19 cellular contexts compared by ENCODE assay signal in the genomic region with DNA sequence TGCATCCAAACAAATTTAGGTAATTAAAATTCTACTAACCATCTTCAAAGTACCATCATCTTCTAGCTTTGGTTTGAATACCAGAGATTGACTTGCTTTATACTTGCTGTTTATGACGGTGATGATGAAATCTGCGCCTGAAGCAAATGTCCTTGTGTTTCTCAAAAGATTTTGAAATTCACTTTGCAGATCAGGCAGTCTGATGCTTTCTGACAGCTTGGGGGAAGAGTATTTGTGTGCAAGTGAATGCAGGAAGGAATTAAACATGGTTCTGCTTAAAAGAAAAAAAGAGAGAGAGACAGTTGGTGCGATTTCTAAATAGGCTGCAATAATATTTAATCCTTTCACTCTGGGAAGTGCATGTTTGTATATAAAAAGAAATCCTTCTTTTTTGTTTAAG. TPM values are rescaled to one million over a fixed set of nuclear protein-coding genes. Genes with fewer than 3 reads are reported as not detected.
A peak's percentile ranks its signal among the peaks of the same experiment; 100 is the strongest.
DNase-seq lines count a peak whose midpoint lies in the region; ATAC-seq and TF ChIP-seq lines count a peak whose summit lies in the region.
"Had no signal": no experiment of that assay in that cellular context is flagged by ENCODE, and none has a peak within 500 bp of the region (broad histone marks: within the 10 kb centered on the region; RNA-seq: fewer than 3 reads in every experiment).

No MANE protein-coding gene starts in this region.

- DNase-seq in MCF 10A (ENCODE audit: unreplicated experiment) (peak; percentile 5), mammary epithelial cell (no peak), cerebellar cortex (ENCODE audit: low spot score) (peak; percentile 7), hepatocyte (ENCODE audit: low spot score) (no peak), kidney glomerular epithelial cell (lab: John Stamatoyannopoulos, UW) (no peak), NCI-H1694 treated with DMSO at 0.1 percent for 48 hours (lab: John Stamatoyannopoulos, UW) (no peak), CD14-positive monocyte (ENCODE audit: low spot score) (no peak)
- no peak for DNase-seq in activated CD4-positive, alpha-beta T cell treated with anti-CD3 and anti-CD28 coated beads for 36 hours
- DNase-seq: C1 segment of cervical spinal cord, DMS 273 treated with DMSO at 0.1 percent for 48 hours, H7, NCI-H1048, NCI-H146, NCI-H2081 treated with DMSO at 0.1 percent for 48 hours, NCI-H510A treated with DMSO at 0.1 percent for 48 hours, NCI-H82, PC-9 had no signal

- H3K9me3 ChIP-seq in mammary epithelial cell (replicated peaks; ENCODE audit: insufficient read depth, low read length) (no peaks in the 10 kb centered on the region), hepatocyte (ENCODE audit: low read depth) (no peaks in the 10 kb centered on the region)

- BruUV-seq in MCF 10A (replicated peaks; lab: Mats Ljungman, UMichigan) = no TSS peak
- no TSS peak for BruUV-seq in mammary epithelial cell (replicated peaks; lab: Mats Ljungman, UMichigan)

- H3K4me2 ChIP-seq in mammary epithelial cell (ENCODE audit: insufficient read depth, low read depth, low read length) (no peak overlapping the region), hepatocyte (peak overlapping the region; percentile 30)
- H3K4me2 ChIP-seq: PC-9 had no signal

- H3K27ac Mint-ChIP-seq in MCF 10A (ENCODE audit: low read depth, unreplicated experiment) = no peak overlapping the region
- H3K27ac Mint-ChIP-seq in activated CD4-positive, alpha-beta T cell treated with anti-CD3 and anti-CD28 coated beads for 36 hours = no peak overlapping the region
- H3K27ac Mint-ChIP-seq in CD14-positive monocyte = no peak overlapping the region

- POLR2A ChIA-PET in MCF 10A (lab: Yijun Ruan, JAX) = no interaction called here
- POLR2A ChIA-PET in activated CD4-positive, alpha-beta T cell treated with anti-CD3 and anti-CD28 coated beads for 36 hours (lab: Charles Lee) = no interaction called here

- no peaks in the 10 kb centered on the region for H3K9me3 Mint-ChIP-seq in MCF 10A (ENCODE audit: unreplicated experiment)
- no peaks in the 10 kb centered on the region for H3K9me3 Mint-ChIP-seq in activated CD4-positive, alpha-beta T cell treated with anti-CD3 and anti-CD28 coated beads for 36 hours (ENCODE audit: low read depth)
- peaks cover 0 to 2% (median 0%) of the 10 kb centered on the region in 7 donors for H3K9me3 Mint-ChIP-seq in CD14-positive monocyte

- H3K4me1 ChIP-seq in mammary epithelial cell (ENCODE audit: insufficient read depth, low read length) (no peaks in the 10 kb centered on the region), hepatocyte (ENCODE audit: insufficient read depth) (no peaks in the 10 kb centered on the region)

- CTCF ChIA-PET in MCF 10A (lab: Yijun Ruan, JAX) = no interaction called here
- CTCF ChIA-PET in mammary epithelial cell (lab: Charles Lee; ENCODE audit: low non-redundant PET) = no interaction called here
- CTCF ChIA-PET in activated CD4-positive, alpha-beta T cell treated with anti-CD3 and anti-CD28 coated beads for 36 hours (lab: Charles Lee) = no interaction called here

- dilution Hi-C loops in mammary epithelial cell (cut with HindIII; ENCODE audit: low sequenced_read_pairs) = no loop called here

- H3K36me3 ChIP-seq in mammary epithelial cell (ENCODE audit: insufficient read depth, low read length) = no peaks in the 10 kb centered on the region
- no peaks in the 10 kb centered on the region for H3K36me3 ChIP-seq in hepatocyte (replicated peaks; ENCODE audit: insufficient read depth, low read depth)

- WGBS in mammary epithelial cell (ENCODE audit: low coverage, missing lambda C conversion rate) = 79% methylated on average over 3 of the region's 3 CpGs
- WGBS in hepatocyte (ENCODE audit: low lambda C conversion rate, missing lambda C conversion rate) = 67% methylated on average over 3 of the region's 3 CpGs

- H3K27me3 Mint-ChIP-seq in MCF 10A (ENCODE audit: insufficient read depth, unreplicated experiment) (peaks cover 48% of the 10 kb centered on the region), CD14-positive monocyte (ENCODE audit: low read depth in 3 of 3) (no peaks in the 10 kb centered on the region)
- H3K27me3 Mint-ChIP-seq in activated CD4-positive, alpha-beta T cell treated with anti-CD3 and anti-CD28 coated beads for 36 hours = no peaks in the 10 kb centered on the region

- no peaks in the 10 kb centered on the region for H4K20me1 ChIP-seq in mammary epithelial cell (ENCODE audit: insufficient read depth, low read length)
- no peaks in the 10 kb centered on the region for H4K20me1 ChIP-seq in hepatocyte (ENCODE audit: insufficient read depth, poor library complexity, severe bottlenecking)

- H3K79me2 ChIP-seq in mammary epithelial cell (ENCODE audit: insufficient read depth, low read length) (no peaks in the 10 kb centered on the region), hepatocyte (no peaks in the 10 kb centered on the region)

- TF ChIP-seq CTCF in MCF 10A (IDR thresholded peaks at IDR 0.05; ENCODE audit: unreplicated experiment) = no peak
- TF ChIP-seq CTCF in mammary epithelial cell (conservative IDR thresholded peaks at IDR 0.05 in 1 of 2, IDR thresholded peaks at IDR 0.05 in 1 of 2; ENCODE audit: extremely low read depth in 1 of 2, insufficient read depth in 1 of 2, low read depth in 1 of 2, low read length in 2 of 2) = no peak
- no peak for TF ChIP-seq CTCF in hepatocyte (IDR thresholded peaks at IDR 0.05; ENCODE audit: poor library complexity)
- TF ChIP-seq CTCF in CD14-positive monocyte (IDR thresholded peaks at IDR 0.05) = no peak

- no peak overlapping the region for H3K4me3 Mint-ChIP-seq in MCF 10A (ENCODE audit: unreplicated experiment)
- no peak overlapping the region for H3K4me3 Mint-ChIP-seq in activated CD4-positive, alpha-beta T cell treated with anti-CD3 and anti-CD28 coated beads for 36 hours
- no peak overlapping the region for H3K4me3 Mint-ChIP-seq in CD14-positive monocyte

- H2AFZ ChIP-seq in mammary epithelial cell (ENCODE audit: low read depth, low read length) (no peak overlapping the region), hepatocyte (no peak overlapping the region)
- H2AFZ ChIP-seq: PC-9 had no signal

- H3K27ac ChIP-seq in mammary epithelial cell (ENCODE audit: insufficient read depth, low read depth, low read length) (no peak overlapping the region), hepatocyte (no peak overlapping the region)
- H3K27ac ChIP-seq: 22Rv1, PC-9 had no signal

- no peaks in the 10 kb centered on the region for H3K9me2 ChIP-seq in hepatocyte (replicated peaks; ENCODE audit: insufficient read depth)

- no peaks in the 10 kb centered on the region for H3K27me3 ChIP-seq in mammary epithelial cell (ENCODE audit: insufficient read depth, low read length)
- no peaks in the 10 kb centered on the region for H3K27me3 ChIP-seq in hepatocyte

- H3K36me3 Mint-ChIP-seq in MCF 10A (ENCODE audit: insufficient read depth, unreplicated experiment) (no peaks in the 10 kb centered on the region), CD14-positive monocyte (no peaks in the 10 kb centered on the region)
- H3K36me3 Mint-ChIP-seq in activated CD4-positive, alpha-beta T cell treated with anti-CD3 and anti-CD28 coated beads for 36 hours (ENCODE audit: low read depth) = no peaks in the 10 kb centered on the region

- H3K4me1 Mint-ChIP-seq in MCF 10A (ENCODE audit: insufficient read depth, unreplicated experiment) (no peaks in the 10 kb centered on the region), CD14-positive monocyte (peaks cover 10% of the 10 kb centered on the region)
- no peaks in the 10 kb centered on the region for H3K4me1 Mint-ChIP-seq in activated CD4-positive, alpha-beta T cell treated with anti-CD3 and anti-CD28 coated beads for 36 hours

- intact Hi-C loops in MCF 10A (cut with micrococcal nuclease) = no loop called here
- intact Hi-C loops in mammary epithelial cell (cut with micrococcal nuclease) = no loop called here
- intact Hi-C loops in activated CD4-positive, alpha-beta T cell treated with anti-CD3 and anti-CD28 coated beads for 36 hours (cut with DNase I, micrococcal nuclease) = no loop called here
- intact Hi-C loops in CD14-positive monocyte (cut with micrococcal nuclease) = no loop called here

- ATAC-seq in activated CD4-positive, alpha-beta T cell treated with anti-CD3 and anti-CD28 coated beads for 36 hours = no peak
- ATAC-seq: K562 had no signal

- no peak overlapping the region for H3K9ac ChIP-seq in mammary epithelial cell (ENCODE audit: insufficient read depth, low read length)

- in situ Hi-C loops in mammary epithelial cell (cut with MboI; ENCODE audit: low sequenced_read_pairs in 2 of 2) = no loop called here

- H3K4me3 ChIP-seq in mammary epithelial cell (replicated peaks in 1 of 3; ENCODE audit: insufficient read depth in 1 of 3, low read depth in 2 of 3, low read length in 3 of 3) = no peak overlapping the region
- H3K4me3 ChIP-seq in hepatocyte = no peak overlapping the region
- H3K4me3 ChIP-seq: K562, PC-9 had no signal

RNA-seq across cellular contexts. Expression of a gene that starts 29.6 kb away (rescaled TPM):
- total RNA-seq in MCF 10A (2022) (0.05 and 0.33 TPM in 2 replicates), mammary epithelial cell (1 to 10 TPM in 1 of 2 donors, under 1 TPM in 1; 0.56 to 4.7 TPM), hepatocyte (8.1 and 14.0 TPM in 2 replicates)
- polyA plus RNA-seq in mammary epithelial cell (0.95 TPM), hepatocyte (3.0 and 6.9 TPM in 2 replicates), CD14-positive monocyte (not detected)
- 1.5 TPM for polyA minus RNA-seq in mammary epithelial cell
- total RNA-seq in activated CD4-positive, alpha-beta T cell treated with anti-CD3 and anti-CD28 coated beads for 36 hours = not detected
- total RNA-seq: K562 had no signal
- polyA plus RNA-seq: K562 had no signal

Comparison
In these comparisons a context has a peak if more than half of its experiments do, and no peak if none do; other contexts are left out.
1. DNase-seq: peak in MCF 10A (single experiment) and cerebellar cortex (single experiment); none in mammary epithelial cell (single experiment), hepatocyte (single experiment), kidney glomerular epithelial cell (single experiment), activated CD4-positive, alpha-beta T cell treated with anti-CD3 and anti-CD28 coated beads for 36 hours (single experiment), NCI-H1694 treated with DMSO at 0.1 percent for 48 hours (single experiment) and CD14-positive monocyte (single experiment).